Comparison of ENCODE assay signal across 12 cellular contexts in genomic region chr12:42790761-42791151, GRCh38.
A peak's percentile ranks its signal among the peaks of the same experiment; 100 is the strongest.
DNase-seq lines count a peak whose midpoint lies in the region; ATAC-seq and TF ChIP-seq lines count a peak whose summit lies in the region.
"Had no signal": no experiment of that assay in that cellular context is flagged by ENCODE, and none has a peak within 500 bp of the region (broad histone marks: within the 10 kb centered on the region; RNA-seq: fewer than 3 reads in every experiment).

No MANE protein-coding gene starts in this region.

- H3K27me3 ChIP-seq in mammary epithelial cell (ENCODE audit: insufficient read depth, low read length), result no peaks in the 10 kb centered on the region
- H3K27me3 ChIP-seq in right lobe of liver, result no peaks in the 10 kb centered on the region
- no peaks in the 10 kb centered on the region for H3K27me3 ChIP-seq in stomach

- H3K36me3 ChIP-seq in mammary epithelial cell (ENCODE audit: insufficient read depth, low read length) (no peaks in the 10 kb centered on the region), right lobe of liver (no peaks in the 10 kb centered on the region), stomach (no peaks in the 10 kb centered on the region)

- H4K20me1 ChIP-seq in mammary epithelial cell (ENCODE audit: insufficient read depth, low read length), result no peaks in the 10 kb centered on the region

- no peak for TF ChIP-seq EP300 in stomach (IDR thresholded peaks at IDR 0.05)

- no peak overlapping the region for H3K4me2 ChIP-seq in mammary epithelial cell (ENCODE audit: insufficient read depth, low read depth, low read length)

- no TSS peak for BruUV-seq in mammary epithelial cell (replicated peaks; lab: Mats Ljungman, UMichigan)

- TF ChIP-seq CTCF in mammary epithelial cell (conservative IDR thresholded peaks at IDR 0.05 in 1 of 2, IDR thresholded peaks at IDR 0.05 in 1 of 2; ENCODE audit: extremely low read depth in 1 of 2, insufficient read depth in 1 of 2, low read depth in 1 of 2, low read length in 2 of 2), result no peak
- no peak for TF ChIP-seq CTCF in right lobe of liver (IDR thresholded peaks at IDR 0.05)
- no peak for TF ChIP-seq CTCF in stomach (IDR thresholded peaks at IDR 0.05)

- H3K4me1 ChIP-seq in mammary epithelial cell (ENCODE audit: insufficient read depth, low read length) (peaks cover 18% of the 10 kb centered on the region), right lobe of liver (no peaks in the 10 kb centered on the region), stomach (peaks cover 0 to 24% (median 15%) of the 10 kb centered on the region in 4 donors)

- H3K27ac ChIP-seq in mammary epithelial cell (ENCODE audit: insufficient read depth, low read depth, low read length) (no peak overlapping the region), right lobe of liver (no peak overlapping the region), stomach (peak overlapping the region in 1 of 5 donors; percentile 35)

- no peak overlapping the region for H3K9ac ChIP-seq in mammary epithelial cell (ENCODE audit: insufficient read depth, low read length)

- in situ Hi-C loops in Caki2 (cut with HindIII; ENCODE audit: low pct_unique_long_range_greater_than_20kb, low sequenced_read_pairs), result no loop called here
- in situ Hi-C loops in mammary epithelial cell (cut with MboI; ENCODE audit: low sequenced_read_pairs in 2 of 2), result no loop called here

- no peak overlapping the region for H2AFZ ChIP-seq in mammary epithelial cell (ENCODE audit: low read depth, low read length)

- ATAC-seq in right lobe of liver (peak in 3 of 4 donors; percentile 32 to 51 (median 35)), HG02759 (IDR thresholded peaks at IDR 0.05; ENCODE audit: unreplicated experiment) (no peak)
- ATAC-seq: CD8-positive, alpha-beta T cell had no signal

- H3K9me3 ChIP-seq in mammary epithelial cell (replicated peaks; ENCODE audit: insufficient read depth, low read length) (no peaks in the 10 kb centered on the region), right lobe of liver (no peaks in the 10 kb centered on the region), stomach (no peaks in the 10 kb centered on the region)

- DNase-seq in Caki2 (ENCODE audit: low read depth), result peak; percentile 96
- peak; percentile 94 for DNase-seq in M059J (ENCODE audit: low read depth)
- peak; percentile 52 for DNase-seq in mammary epithelial cell
- DNase-seq in right lobe of liver, result no peak
- DNase-seq in NCI-H82 (lab: John Stamatoyannopoulos, UW), result no peak
- DNase-seq in NCI-H69 (lab: John Stamatoyannopoulos, UW), result no peak
- DNase-seq in stomach, result no peak
- DNase-seq: activated CD4-positive, CD25-positive, alpha-beta regulatory T cell; activated naive CD4-positive, alpha-beta T cell treated with anti-CD3 and anti-CD28 coated beads, Interleukin-2, amount 10 ng/mL, durations not matched to agents 7 days and 5 days; CD8-positive, alpha-beta T cell; NCI-H748 treated with DMSO at 0.1 percent for 48 hours had no signal

- H3K4me3 ChIP-seq in mammary epithelial cell (replicated peaks in 1 of 3; ENCODE audit: insufficient read depth in 1 of 3, low read depth in 2 of 3, low read length in 3 of 3) (no peak overlapping the region), right lobe of liver (no peak overlapping the region), stomach (no peak overlapping the region)

- dilution Hi-C loops in mammary epithelial cell (cut with HindIII; ENCODE audit: low sequenced_read_pairs), result no loop called here

- intact Hi-C loops in mammary epithelial cell (cut with micrococcal nuclease), result loop anchor here (10.0 kb wide), 1 partner anchor 494 kb away; no protein-coding TSS in a partner anchor
- intact Hi-C loops in right lobe of liver (cut with DNase I), result no loop called here
- intact Hi-C loops in stomach (cut with DNase I; ENCODE audit: low total_unique reads), result no loop called here

- TF ChIP-seq POLR2A in right lobe of liver (IDR thresholded peaks at IDR 0.05) (no peak), stomach (IDR thresholded peaks at IDR 0.05) (no peak)

- CTCF ChIA-PET in mammary epithelial cell (lab: Charles Lee; ENCODE audit: low non-redundant PET), result no interaction called here

- no peaks in the 10 kb centered on the region for H3K79me2 ChIP-seq in mammary epithelial cell (ENCODE audit: insufficient read depth, low read length)

Comparison
In these comparisons a context has a peak if more than half of its experiments do, and no peak if none do; other contexts are left out.
1. DNase-seq: peak in Caki2 (single experiment), M059J (single experiment) and mammary epithelial cell (single experiment); none in right lobe of liver (0 of 3), NCI-H82 (single experiment), NCI-H69 (single experiment) and stomach (single experiment).